Comparison of ENCODE assay signal across 15 cellular contexts in the genomic region with DNA sequence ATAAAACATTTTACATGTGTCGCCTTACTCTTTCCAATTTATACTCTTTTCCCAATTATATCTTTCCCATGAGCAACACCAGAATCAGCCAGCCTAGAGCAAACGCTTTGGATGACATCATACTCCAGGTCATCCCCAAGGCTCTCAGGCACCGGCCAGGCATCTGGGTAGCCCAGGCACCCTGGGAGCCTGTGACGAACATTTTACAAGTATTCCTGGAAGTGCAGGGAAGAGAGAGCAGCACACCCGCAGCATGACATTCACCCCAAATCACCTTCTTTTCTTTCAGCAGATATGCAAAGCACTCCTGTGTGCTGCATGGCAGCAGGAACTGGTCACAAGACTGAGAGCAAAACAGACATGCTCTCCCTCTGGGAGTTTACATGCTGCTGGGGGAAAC.
A peak's percentile ranks its signal among the peaks of the same experiment; 100 is the strongest.
DNase-seq lines count a peak whose midpoint lies in the region; ATAC-seq, FAIRE-seq and TF ChIP-seq lines count a peak whose summit lies in the region.
"Had no signal": no experiment of that assay in that cellular context is flagged by ENCODE, and none has a peak within 500 bp of the region (broad histone marks: within the 10 kb centered on the region; RNA-seq: fewer than 3 reads in every experiment).

No MANE protein-coding gene starts in this region.

- peak; percentile 95 for ATAC-seq in Right ventricle myocardium superior (ENCODE audit: poor library complexity)
- no peak for ATAC-seq in HepG2
- no peak for ATAC-seq in HG03025 (IDR thresholded peaks at IDR 0.05; ENCODE audit: low FRiP score, unreplicated experiment)

- H3K27me3 ChIP-seq in HepG2 (ENCODE audit: control insufficient read depth in 1 of 2, insufficient read depth in 2 of 2, low read length in 2 of 2): peaks cover 0 to 9% of the 10 kb centered on the region in 2 experiments; a peak in 1 of 5 replicates
- H3K27me3 ChIP-seq in MG63: no peaks in the 10 kb centered on the region; the same call in 1 of the 2 replicates

- intact Hi-C loops in Right ventricle myocardium superior (cut with DNase I) (no loop called here), HepG2 (cut with micrococcal nuclease; ENCODE audit: unreplicated experiment) (no loop called here)

- no peak for TF ChIP-seq CTCF in HepG2 (CRISPR knock-in tag; IDR thresholded peaks at IDR 0.05)

- H3K27ac ChIP-seq in HepG2 (ENCODE audit: extremely low read length, insufficient read depth, low read length): no peak overlapping the region
- H3K27ac ChIP-seq: RWPE1 had no signal

- in situ Hi-C loops in HepG2 (cut with HindIII; ENCODE audit: extremely low pct_ligation_motif_present, low pct_unique_long_range_greater_than_20kb): no loop called here

- H3K9ac ChIP-seq in HepG2 (ENCODE audit: insufficient read depth, low read depth, low read length): no peak overlapping the region

- no peaks in the 10 kb centered on the region for H4K20me1 ChIP-seq in HepG2 (ENCODE audit: insufficient read depth, low read length)

- no peak for TF ChIP-seq POLR2A in HepG2 (IDR thresholded peaks at IDR 0.05; ENCODE audit: insufficient read depth in 1 of 2, low read depth in 2 of 2, low read length in 2 of 2)

- CTCF ChIA-PET in HepG2 (lab: Yijun Ruan, JAX; ENCODE audit: low intra/inter-chr PET ratio, low total read pairs): no interaction called here

- no TSS peak for BruUV-seq in HepG2 (replicated peaks; lab: Mats Ljungman, UMichigan)

- H3K9me3 ChIP-seq in HepG2 (ENCODE audit: low read length): no peaks in the 10 kb centered on the region
- H3K9me3 ChIP-seq in MG63: no peaks in the 10 kb centered on the region

- POLR2A ChIA-PET in HepG2 (lab: Yijun Ruan, JAX): no interaction called here

- WGBS in HepG2 (ENCODE audit: low lambda C conversion rate): 33% methylated on average over 5 of the region's 5 CpGs

- peak; percentile 4 for DNase-seq in NCI-H526 treated with DMSO at 0.1 percent for 48 hours (lab: John Stamatoyannopoulos, UW)
- DNase-seq in Right ventricle myocardium superior: peak; percentile 57
- no peak for DNase-seq in HepG2 (ENCODE audit: low spot score)
- no peak for DNase-seq in pons (ENCODE audit: low spot score)
- DNase-seq in NCI-H345 (lab: John Stamatoyannopoulos, UW): no peak
- DNase-seq in MG63: no peak
- DNase-seq: CD8-positive, alpha-beta memory T cell; DND-41; IMR-90; NCI-H1417; NCI-H1930; NCI-H524 treated with DMSO at 0.1 percent for 48 hours had no signal

- H3K4me2 ChIP-seq in HepG2 (ENCODE audit: low read depth, low read length): no peak overlapping the region

- H3K36me3 ChIP-seq in HepG2 (replicated peaks in 1 of 2; ENCODE audit: control insufficient read depth in 1 of 2, insufficient read depth in 2 of 2, low read length in 2 of 2) (no peaks in the 10 kb centered on the region), MG63 (no peaks in the 10 kb centered on the region)

- no peaks in the 10 kb centered on the region for H3K79me2 ChIP-seq in HepG2 (ENCODE audit: insufficient read depth, low read length)

- no peak overlapping the region for H3K4me3 ChIP-seq in HepG2 (replicated peaks in 1 of 3; ENCODE audit: insufficient read depth in 1 of 3, low read depth in 2 of 3, low read length in 3 of 3)
- no peak overlapping the region for H3K4me3 ChIP-seq in MG63

- no peak for TF ChIP-seq RAD21 in HepG2 (CRISPR knock-in tag; IDR thresholded peaks at IDR 0.05)

- FAIRE-seq in HepG2 (lab: Jason Lieb, UNC): no peak
- FAIRE-seq: H54 had no signal

- no peak for TF ChIP-seq EP300 in HepG2 (IDR thresholded peaks at IDR 0.05; ENCODE audit: low read depth in 2 of 2, low read length in 2 of 2)
- TF ChIP-seq EP300 in HepG2 (CRISPR knock-in tag; IDR thresholded peaks at IDR 0.05; ENCODE audit: borderline replicate concordance): no peak

- H3K4me1 ChIP-seq in HepG2 (ENCODE audit: insufficient read depth, low read length): no peaks in the 10 kb centered on the region

- H2AFZ ChIP-seq in HepG2 (ENCODE audit: low read length): no peak overlapping the region

TF ChIP-seq in HepG2, 621 proteins besides CTCF, POLR2A, EP300 and RAD21:
- TF ChIP-seq CREB1 (IDR thresholded peaks at IDR 0.05) (0 out of 2 replicates have a peak, but pooled peaks have one; percentile 6), CREB1 (CRISPR knock-in tag; IDR thresholded peaks at IDR 0.05) (no peak), ATF7 (IDR thresholded peaks at IDR 0.05) (peak; percentile 75), ATF7 (CRISPR knock-in tag; IDR thresholded peaks at IDR 0.05) (no peak), ZNF614 (CRISPR knock-in tag; IDR thresholded peaks at IDR 0.05; ENCODE audit: borderline replicate concordance) (no peak)

Comparison
In these comparisons a context has a peak if more than half of its experiments do, and no peak if none do; other contexts are left out.
1. DNase-seq: peak in NCI-H526 treated with DMSO at 0.1 percent for 48 hours (single experiment) and Right ventricle myocardium superior (single experiment); none in HepG2 (single experiment), pons (single experiment), NCI-H345 (single experiment) and MG63 (single experiment).